In the genomic region with DNA sequence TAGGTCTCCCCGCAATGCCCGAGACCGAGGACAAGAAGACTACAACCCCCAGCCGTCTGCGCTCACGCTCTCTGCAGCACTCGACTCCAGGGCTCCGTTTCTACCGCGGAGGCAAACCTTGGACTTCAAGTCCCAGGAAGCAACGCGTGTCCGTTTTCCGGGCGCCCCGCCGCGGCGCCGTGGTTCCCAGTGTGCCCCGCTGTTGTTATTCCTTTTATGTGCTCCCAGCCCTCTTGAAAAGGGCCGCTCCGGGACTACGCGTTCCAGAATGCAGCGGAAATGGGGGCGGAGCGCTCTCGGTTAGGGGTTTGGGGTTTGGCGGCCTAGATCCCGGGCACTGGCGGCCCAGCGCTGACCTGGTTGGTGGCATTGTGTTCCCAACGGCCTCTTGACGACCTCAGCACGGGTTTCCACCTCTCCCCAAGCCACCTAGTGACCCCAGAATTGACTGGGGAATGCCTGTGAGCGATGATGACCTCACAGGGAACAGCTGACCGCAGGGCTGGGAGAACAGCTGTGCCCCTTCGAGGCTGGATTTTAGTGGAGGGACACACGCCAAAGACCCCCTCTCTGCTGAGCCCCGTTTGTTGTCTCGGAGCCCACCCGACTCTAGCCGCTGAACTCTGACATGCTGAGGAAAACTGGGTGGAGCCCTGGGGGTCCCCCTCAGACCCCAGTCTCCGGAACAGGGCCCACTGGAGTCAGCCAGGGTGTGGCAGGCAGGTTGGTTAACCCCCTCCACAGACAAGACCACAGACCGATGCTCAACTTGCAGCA, we compare ENCODE assay signal across 1 cellular context.
TF ChIP-seq lines count a peak whose summit lies in the region.

No MANE protein-coding gene starts in this region.

TF ChIP-seq in HepG2, 621 proteins besides CTCF, POLR2A, EP300 and RAD21 (continued from another document and continues in another):
- TF ChIP-seq ZFX (CRISPR knock-in tag; IDR thresholded peaks at IDR 0.05; ENCODE audit: low read depth): peak; percentile 94
- 0 out of 2 replicates have a peak, but pooled peaks have one; percentile 49 for TF ChIP-seq SPEN (CRISPR knock-in tag; IDR thresholded peaks at IDR 0.05; ENCODE audit: low read depth)
- peak in 1 of 2 experiments; percentile 73; a peak in 1 of 4 replicates for TF ChIP-seq KLF16 (CRISPR knock-in tag; IDR thresholded peaks at IDR 0.05)
- TF ChIP-seq, protein P1, sequence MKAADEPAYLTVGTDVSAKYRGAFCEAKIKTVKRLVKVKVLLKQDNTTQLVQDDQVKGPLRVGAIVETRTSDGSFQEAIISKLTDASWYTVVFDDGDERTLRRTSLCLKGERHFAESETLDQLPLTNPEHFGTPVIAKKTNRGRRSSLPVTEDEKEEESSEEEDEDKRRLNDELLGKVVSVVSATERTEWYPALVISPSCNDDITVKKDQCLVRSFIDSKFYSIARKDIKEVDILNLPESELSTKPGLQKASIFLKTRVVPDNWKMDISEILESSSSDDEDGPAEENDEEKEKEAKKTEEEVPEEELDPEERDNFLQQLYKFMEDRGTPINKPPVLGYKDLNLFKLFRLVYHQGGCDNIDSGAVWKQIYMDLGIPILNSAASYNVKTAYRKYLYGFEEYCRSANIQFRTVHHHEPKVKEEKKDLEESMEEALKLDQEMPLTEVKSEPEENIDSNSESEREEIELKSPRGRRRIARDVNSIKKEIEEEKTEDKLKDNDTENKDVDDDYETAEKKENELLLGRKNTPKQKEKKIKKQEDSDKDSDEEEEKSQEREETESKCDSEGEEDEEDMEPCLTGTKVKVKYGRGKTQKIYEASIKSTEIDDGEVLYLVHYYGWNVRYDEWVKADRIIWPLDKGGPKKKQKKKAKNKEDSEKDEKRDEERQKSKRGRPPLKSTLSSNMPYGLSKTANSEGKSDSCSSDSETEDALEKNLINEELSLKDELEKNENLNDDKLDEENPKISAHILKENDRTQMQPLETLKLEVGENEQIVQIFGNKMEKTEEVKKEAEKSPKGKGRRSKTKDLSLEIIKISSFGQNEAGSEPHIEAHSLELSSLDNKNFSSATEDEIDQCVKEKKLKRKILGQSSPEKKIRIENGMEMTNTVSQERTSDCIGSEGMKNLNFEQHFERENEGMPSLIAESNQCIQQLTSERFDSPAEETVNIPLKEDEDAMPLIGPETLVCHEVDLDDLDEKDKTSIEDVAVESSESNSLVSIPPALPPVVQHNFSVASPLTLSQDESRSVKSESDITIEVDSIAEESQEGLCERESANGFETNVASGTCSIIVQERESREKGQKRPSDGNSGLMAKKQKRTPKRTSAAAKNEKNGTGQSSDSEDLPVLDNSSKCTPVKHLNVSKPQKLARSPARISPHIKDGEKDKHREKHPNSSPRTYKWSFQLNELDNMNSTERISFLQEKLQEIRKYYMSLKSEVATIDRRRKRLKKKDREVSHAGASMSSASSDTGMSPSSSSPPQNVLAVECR (CRISPR knock-in tag; IDR thresholded peaks at IDR 0.05; ENCODE audit: borderline replicate concordance): peak; percentile 78; the same call in 1 of the 2 replicates
- TF ChIP-seq ZBTB2 (CRISPR knock-in tag; IDR thresholded peaks at IDR 0.05; ENCODE audit: low read depth): peak; percentile 78
- peak; percentile 77; the same call in 1 of the 2 replicates for TF ChIP-seq KLF12 (CRISPR knock-in tag; IDR thresholded peaks at IDR 0.05; ENCODE audit: borderline replicate concordance)
- TF ChIP-seq HNF1B (CRISPR knock-in tag; IDR thresholded peaks at IDR 0.05): 0 out of 2 replicates have a peak, but pooled peaks have one; percentile 51
- TF ChIP-seq ZBTB26 (CRISPR knock-in tag; IDR thresholded peaks at IDR 0.05; ENCODE audit: borderline replicate concordance): peak; percentile 89
- TF ChIP-seq, protein P2, sequence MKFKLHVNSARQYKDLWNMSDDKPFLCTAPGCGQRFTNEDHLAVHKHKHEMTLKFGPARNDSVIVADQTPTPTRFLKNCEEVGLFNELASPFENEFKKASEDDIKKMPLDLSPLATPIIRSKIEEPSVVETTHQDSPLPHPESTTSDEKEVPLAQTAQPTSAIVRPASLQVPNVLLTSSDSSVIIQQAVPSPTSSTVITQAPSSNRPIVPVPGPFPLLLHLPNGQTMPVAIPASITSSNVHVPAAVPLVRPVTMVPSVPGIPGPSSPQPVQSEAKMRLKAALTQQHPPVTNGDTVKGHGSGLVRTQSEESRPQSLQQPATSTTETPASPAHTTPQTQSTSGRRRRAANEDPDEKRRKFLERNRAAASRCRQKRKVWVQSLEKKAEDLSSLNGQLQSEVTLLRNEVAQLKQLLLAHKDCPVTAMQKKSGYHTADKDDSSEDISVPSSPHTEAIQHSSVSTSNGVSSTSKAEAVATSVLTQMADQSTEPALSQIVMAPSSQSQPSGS (CRISPR knock-in tag; IDR thresholded peaks at IDR 0.05): 0 out of 2 replicates have a peak, but pooled peaks have one; percentile 43
- TF ChIP-seq PPARG (CRISPR knock-in tag; conservative IDR thresholded peaks at IDR 0.05): no peak; the same call in 1 of the 2 replicates
- TF ChIP-seq, protein P3, sequence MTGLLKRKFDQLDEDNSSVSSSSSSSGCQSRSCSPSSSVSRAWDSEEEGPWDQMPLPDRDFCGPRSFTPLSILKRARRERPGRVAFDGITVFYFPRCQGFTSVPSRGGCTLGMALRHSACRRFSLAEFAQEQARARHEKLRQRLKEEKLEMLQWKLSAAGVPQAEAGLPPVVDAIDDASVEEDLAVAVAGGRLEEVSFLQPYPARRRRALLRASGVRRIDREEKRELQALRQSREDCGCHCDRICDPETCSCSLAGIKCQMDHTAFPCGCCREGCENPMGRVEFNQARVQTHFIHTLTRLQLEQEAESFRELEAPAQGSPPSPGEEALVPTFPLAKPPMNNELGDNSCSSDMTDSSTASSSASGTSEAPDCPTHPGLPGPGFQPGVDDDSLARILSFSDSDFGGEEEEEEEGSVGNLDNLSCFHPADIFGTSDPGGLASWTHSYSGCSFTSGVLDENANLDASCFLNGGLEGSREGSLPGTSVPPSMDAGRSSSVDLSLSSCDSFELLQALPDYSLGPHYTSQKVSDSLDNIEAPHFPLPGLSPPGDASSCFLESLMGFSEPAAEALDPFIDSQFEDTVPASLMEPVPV (CRISPR knock-in tag; IDR thresholded peaks at IDR 0.05): 0 out of 2 replicates have a peak, but pooled peaks have one; percentile 40
- TF ChIP-seq KMT2B (CRISPR knock-in tag; IDR thresholded peaks at IDR 0.05): no peak
- TF ChIP-seq ZNF430 (CRISPR knock-in tag; IDR thresholded peaks at IDR 0.05): no peak
- peak; percentile 38; the same call in 1 of the 2 replicates for TF ChIP-seq ZNF160 (CRISPR knock-in tag; IDR thresholded peaks at IDR 0.05)
- TF ChIP-seq, protein P4, sequence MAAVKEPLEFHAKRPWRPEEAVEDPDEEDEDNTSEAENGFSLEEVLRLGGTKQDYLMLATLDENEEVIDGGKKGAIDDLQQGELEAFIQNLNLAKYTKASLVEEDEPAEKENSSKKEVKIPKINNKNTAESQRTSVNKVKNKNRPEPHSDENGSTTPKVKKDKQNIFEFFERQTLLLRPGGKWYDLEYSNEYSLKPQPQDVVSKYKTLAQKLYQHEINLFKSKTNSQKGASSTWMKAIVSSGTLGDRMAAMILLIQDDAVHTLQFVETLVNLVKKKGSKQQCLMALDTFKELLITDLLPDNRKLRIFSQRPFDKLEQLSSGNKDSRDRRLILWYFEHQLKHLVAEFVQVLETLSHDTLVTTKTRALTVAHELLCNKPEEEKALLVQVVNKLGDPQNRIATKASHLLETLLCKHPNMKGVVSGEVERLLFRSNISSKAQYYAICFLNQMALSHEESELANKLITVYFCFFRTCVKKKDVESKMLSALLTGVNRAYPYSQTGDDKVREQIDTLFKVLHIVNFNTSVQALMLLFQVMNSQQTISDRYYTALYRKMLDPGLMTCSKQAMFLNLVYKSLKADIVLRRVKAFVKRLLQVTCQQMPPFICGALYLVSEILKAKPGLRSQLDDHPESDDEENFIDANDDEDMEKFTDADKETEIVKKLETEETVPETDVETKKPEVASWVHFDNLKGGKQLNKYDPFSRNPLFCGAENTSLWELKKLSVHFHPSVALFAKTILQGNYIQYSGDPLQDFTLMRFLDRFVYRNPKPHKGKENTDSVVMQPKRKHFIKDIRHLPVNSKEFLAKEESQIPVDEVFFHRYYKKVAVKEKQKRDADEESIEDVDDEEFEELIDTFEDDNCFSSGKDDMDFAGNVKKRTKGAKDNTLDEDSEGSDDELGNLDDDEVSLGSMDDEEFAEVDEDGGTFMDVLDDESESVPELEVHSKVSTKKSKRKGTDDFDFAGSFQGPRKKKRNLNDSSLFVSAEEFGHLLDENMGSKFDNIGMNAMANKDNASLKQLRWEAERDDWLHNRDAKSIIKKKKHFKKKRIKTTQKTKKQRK (IDR thresholded peaks at IDR 0.05; ENCODE audit: low read length): no peak
- TF ChIP-seq ZNF615 (CRISPR knock-in tag; IDR thresholded peaks at IDR 0.05; ENCODE audit: borderline replicate concordance): no peak
- TF ChIP-seq ZNF337 (CRISPR knock-in tag; IDR thresholded peaks at IDR 0.05; ENCODE audit: borderline replicate concordance, low read depth): no peak
- no peak for TF ChIP-seq ZNF629 (CRISPR knock-in tag; conservative IDR thresholded peaks at IDR 0.05)
- TF ChIP-seq GMEB1 (CRISPR knock-in tag; IDR thresholded peaks at IDR 0.05; ENCODE audit: borderline replicate concordance): peak; percentile 97
- no peak for TF ChIP-seq ZNF24 (IDR thresholded peaks at IDR 0.05)
- TF ChIP-seq MTF1 (CRISPR knock-in tag; IDR thresholded peaks at IDR 0.05): 0 out of 2 replicates have a peak, but pooled peaks have one; percentile 28
- TF ChIP-seq TAF15 (IDR thresholded peaks at IDR 0.05; ENCODE audit: low read depth, low read length, poor library complexity, severe bottlenecking): no peak
- peak; percentile 68 for TF ChIP-seq ERF (CRISPR knock-in tag; IDR thresholded peaks at IDR 0.05)
- TF ChIP-seq CENPT (CRISPR knock-in tag; IDR thresholded peaks at IDR 0.05; ENCODE audit: low read depth): no peak
- TF ChIP-seq WIZ (CRISPR knock-in tag; IDR thresholded peaks at IDR 0.05): no peak
- TF ChIP-seq IRF2 (CRISPR knock-in tag; IDR thresholded peaks at IDR 0.05): peak; percentile 96
- TF ChIP-seq ZNF558 (CRISPR knock-in tag; IDR thresholded peaks at IDR 0.05; ENCODE audit: borderline replicate concordance): 0 out of 2 replicates have a peak, but pooled peaks have one; percentile 15
- peak; percentile 39; the same call in 1 of the 2 replicates for TF ChIP-seq ZNF225 (CRISPR knock-in tag; IDR thresholded peaks at IDR 0.05)
- peak; percentile 95 for TF ChIP-seq FOXK1 (CRISPR knock-in tag; IDR thresholded peaks at IDR 0.05; ENCODE audit: borderline replicate concordance, low read depth)
- TF ChIP-seq HOXA5 (CRISPR knock-in tag; IDR thresholded peaks at IDR 0.05): peak; percentile 92
- TF ChIP-seq SALL2 (CRISPR knock-in tag; IDR thresholded peaks at IDR 0.05): peak; percentile 83
- TF ChIP-seq ELF3 (CRISPR knock-in tag; IDR thresholded peaks at IDR 0.05): peak; percentile 32; the same call in 1 of the 2 replicates
- TF ChIP-seq CEBPG (CRISPR knock-in tag; IDR thresholded peaks at IDR 0.05): no peak; the same call in 1 of the 2 replicates
- TF ChIP-seq ZNF788 (CRISPR knock-in tag; IDR thresholded peaks at IDR 0.05; ENCODE audit: borderline replicate concordance): peak; percentile 3; the same call in 1 of the 2 replicates
- TF ChIP-seq CBFB (CRISPR knock-in tag; IDR thresholded peaks at IDR 0.05): no peak
- peak; percentile 56; the same call in 1 of the 2 replicates for TF ChIP-seq NCOR1 (IDR thresholded peaks at IDR 0.05; ENCODE audit: borderline replicate concordance, low read length)
- TF ChIP-seq TOPORS (CRISPR knock-in tag; IDR thresholded peaks at IDR 0.05): peak; percentile 32; the same call in 1 of the 2 replicates
- TF ChIP-seq PAF1 (CRISPR knock-in tag; IDR thresholded peaks at IDR 0.05): no peak
- TF ChIP-seq ZNF350 (CRISPR knock-in tag; IDR thresholded peaks at IDR 0.05; ENCODE audit: borderline replicate concordance, low read depth): peak; percentile 84
- TF ChIP-seq ELF1 (CRISPR knock-in tag; IDR thresholded peaks at IDR 0.05): peak; percentile 97
- peak; percentile 63; the same call in 1 of the 2 replicates for TF ChIP-seq KLF6 (CRISPR knock-in tag; IDR thresholded peaks at IDR 0.05)
